8 cellular contexts compared by ENCODE assay signal in genomic region chr12:64221656-64222010, GRCh38. TPM values are rescaled to one million over a fixed set of nuclear protein-coding genes. Genes with fewer than 3 reads are reported as not detected.
DNase-seq lines count a peak whose midpoint lies in the region; TF ChIP-seq lines count a peak whose summit lies in the region.

No MANE protein-coding gene starts in this region.

- in situ Hi-C loops in HAP-1 (cut with MboI; ENCODE audit: low sequenced_read_pairs) = no loop called here

- H3K27me3 ChIP-seq in HAP-1 (ENCODE audit: low read depth) = no peaks in the 10 kb centered on the region
- no peaks in the 10 kb centered on the region for H3K27me3 ChIP-seq in SJCRH30
- no peaks in the 10 kb centered on the region for H3K27me3 ChIP-seq in ascending aorta

- CTCF ChIA-PET in GM10248 (lab: Yijun Ruan, JAX) = no interaction called here

- H3K9me3 ChIP-seq in HAP-1 (no peaks in the 10 kb centered on the region), SJCRH30 (replicated peaks) (no peaks in the 10 kb centered on the region), ascending aorta (no peaks in the 10 kb centered on the region)

- POLR2A ChIA-PET in GM10248 (lab: Yijun Ruan, JAX) = no interaction called here

- H3K27ac ChIP-seq in SJCRH30 (peak overlapping the region; percentile 99), ascending aorta (peak overlapping the region; percentile 91 to 95)

- no peaks in the 10 kb centered on the region for H3K36me3 ChIP-seq in HAP-1 (replicated peaks)
- no peaks in the 10 kb centered on the region for H3K36me3 ChIP-seq in SJCRH30
- H3K36me3 ChIP-seq in ascending aorta = no peaks in the 10 kb centered on the region

- peaks cover 11% of the 10 kb centered on the region for H3K4me1 ChIP-seq in HAP-1
- H3K4me1 ChIP-seq in SJCRH30 = peaks cover 27% of the 10 kb centered on the region
- H3K4me1 ChIP-seq in ascending aorta = peaks cover 0 to 5% of the 10 kb centered on the region in 2 donors

- DNase-seq in GF-D8 (lab: John Stamatoyannopoulos, UW) (peak; percentile 45), HAP-1 (ENCODE audit: low spot score in 2 of 2) (peak; percentile 85 to 96), M059J (ENCODE audit: low read depth) (peak; percentile 83), SJCRH30 (peak; percentile 96 to 97), ascending aorta (ENCODE audit: low spot score in 2 of 2) (peak; percentile 53 to 93), hippocampal formation (lab: John Stamatoyannopoulos, UW) (peak; percentile 37 to 78), pulmonary artery endothelial cell (ENCODE audit: low read depth, low spot score) (peak; percentile 27), GM10248 (ENCODE audit: extremely low spot score) (no peak)

- no peak for TF ChIP-seq CTCF in ascending aorta (IDR thresholded peaks at IDR 0.05)
- no peak for TF ChIP-seq CTCF in GM10248 (IDR thresholded peaks at IDR 0.05; ENCODE audit: control extremely low read depth, extremely low read depth, low read depth, missing control alignments)

- H3K4me3 ChIP-seq in HAP-1 (peak overlapping the region; percentile 86), SJCRH30 (peak overlapping the region; percentile 92), ascending aorta (peak overlapping the region; percentile 74 to 79)

- intact Hi-C loops in ascending aorta (cut with DNase I) = loop anchor here (1.0 to 10.0 kb wide), 7 partner anchors 40 to 533 kb away; partner anchors contain the start of genes GNS, RXYLT1 and XPOT

RNA-seq across cellular contexts. Expression of gene KICS2, which starts 0.5 kb away (rescaled TPM):
- total RNA-seq in M059J (2014; rRNA removed; shearing (Covaris generic)) = 4.3 and 4.8 TPM in 2 replicates
- 8.6 and 9.7 TPM in 2 replicates for total RNA-seq in SJCRH30 (2014; rRNA removed; shearing (Covaris generic))
- total RNA-seq in ascending aorta = 0.75 TPM
- total RNA-seq in pulmonary artery endothelial cell = 3.8 and 5.6 TPM in 2 replicates
